Comparison of ENCODE assay signal across 8 cellular contexts in genomic region chr7:22858640-22859561, GRCh38. TPM values are rescaled to one million over a fixed set of nuclear protein-coding genes. Genes with fewer than 3 reads are reported as not detected.
DNase-seq lines count a peak whose midpoint lies in the region; ATAC-seq and TF ChIP-seq lines count a peak whose summit lies in the region.

No MANE protein-coding gene starts in this region.

- no peak for TF ChIP-seq CTCF in right lobe of liver (IDR thresholded peaks at IDR 0.05)

- peak; percentile 94 for DNase-seq in AG08395 (ENCODE audit: low spot score)
- no peak for DNase-seq in activated T-helper 2 cell treated with anti-CD3 and anti-CD28 coated beads, Interferon-gamma antibody, Interleukin-2, Interleukin-4, amounts not matched to agents 10 μg/mL and 5 μg/mL and 100 μg/mL, durations not matched to agents 14 hours and 24 hours and 36 hours (ENCODE audit: low spot score)
- DNase-seq in right lobe of liver, result no peak
- DNase-seq in hippocampal formation (lab: John Stamatoyannopoulos, UW), result no peak
- DNase-seq in NCI-H1694 treated with DMSO at 0.1 percent for 48 hours (lab: John Stamatoyannopoulos, UW), result no peak

- H3K9me3 ChIP-seq in right lobe of liver, result no peaks in the 10 kb centered on the region

- peak; percentile 35 for ATAC-seq in HG02870 (IDR thresholded peaks at IDR 0.05; ENCODE audit: unreplicated experiment)
- ATAC-seq in right lobe of liver, result no peak
- ATAC-seq in HG02973 (IDR thresholded peaks at IDR 0.05; ENCODE audit: unreplicated experiment), result no peak
- no peak for ATAC-seq in HG02840 (IDR thresholded peaks at IDR 0.05; ENCODE audit: low FRiP score, unreplicated experiment)

- WGBS in right lobe of liver (ENCODE audit: insufficient coverage, low coverage, low lambda C conversion rate, missing lambda C conversion rate), result 78% methylated on average over 10 of the region's 10 CpGs

- peaks cover 0 to 11% (median 0%) of the 10 kb centered on the region in 4 donors for H3K36me3 ChIP-seq in right lobe of liver

- no peaks in the 10 kb centered on the region for H3K27me3 ChIP-seq in right lobe of liver

- no peak overlapping the region for H3K4me3 ChIP-seq in right lobe of liver

- intact Hi-C loops in activated T-helper 2 cell treated with anti-CD3 and anti-CD28 coated beads, Interferon-gamma antibody, Interleukin-2, Interleukin-4, amounts not matched to agents 10 μg/mL and 5 μg/mL and 100 μg/mL, durations not matched to agents 14 hours and 24 hours and 36 hours (cut with micrococcal nuclease), result loop anchor here (1.0 to 10.0 kb wide), 2 partner anchors 27 to 326 kb away; partner anchors contain the start of gene NUP42
- intact Hi-C loops in right lobe of liver (cut with DNase I), result no loop called here

- H3K27me3 Mint-ChIP-seq in activated T-helper 2 cell treated with anti-CD3 and anti-CD28 coated beads, Interferon-gamma antibody, Interleukin-2, Interleukin-4, amounts not matched to agents 10 μg/mL and 5 μg/mL and 100 μg/mL, durations not matched to agents 14 hours and 24 hours and 36 hours (ENCODE audit: low read depth), result no peaks in the 10 kb centered on the region

- peak overlapping the region; percentile 16 for H3K4me3 Mint-ChIP-seq in activated T-helper 2 cell treated with anti-CD3 and anti-CD28 coated beads, Interferon-gamma antibody, Interleukin-2, Interleukin-4, amounts not matched to agents 10 μg/mL and 5 μg/mL and 100 μg/mL, durations not matched to agents 14 hours and 24 hours and 36 hours (ENCODE audit: low read depth)

- peak overlapping the region; percentile 78 for H3K27ac Mint-ChIP-seq in activated T-helper 2 cell treated with anti-CD3 and anti-CD28 coated beads, Interferon-gamma antibody, Interleukin-2, Interleukin-4, amounts not matched to agents 10 μg/mL and 5 μg/mL and 100 μg/mL, durations not matched to agents 14 hours and 24 hours and 36 hours

- peak overlapping the region in 2 of 3 donors; percentile 7 to 24 for H3K27ac ChIP-seq in right lobe of liver

- no peaks in the 10 kb centered on the region for H3K9me3 Mint-ChIP-seq in activated T-helper 2 cell treated with anti-CD3 and anti-CD28 coated beads, Interferon-gamma antibody, Interleukin-2, Interleukin-4, amounts not matched to agents 10 μg/mL and 5 μg/mL and 100 μg/mL, durations not matched to agents 14 hours and 24 hours and 36 hours

- no peak for TF ChIP-seq POLR2A in right lobe of liver (IDR thresholded peaks at IDR 0.05)

- H3K4me1 ChIP-seq in right lobe of liver, result peaks cover 0 to 10% (median 4%) of the 10 kb centered on the region in 4 donors

- peaks cover 84% of the 10 kb centered on the region for H3K36me3 Mint-ChIP-seq in activated T-helper 2 cell treated with anti-CD3 and anti-CD28 coated beads, Interferon-gamma antibody, Interleukin-2, Interleukin-4, amounts not matched to agents 10 μg/mL and 5 μg/mL and 100 μg/mL, durations not matched to agents 14 hours and 24 hours and 36 hours (ENCODE audit: low read depth)

- H3K4me1 Mint-ChIP-seq in activated T-helper 2 cell treated with anti-CD3 and anti-CD28 coated beads, Interferon-gamma antibody, Interleukin-2, Interleukin-4, amounts not matched to agents 10 μg/mL and 5 μg/mL and 100 μg/mL, durations not matched to agents 14 hours and 24 hours and 36 hours (ENCODE audit: low read depth), result peaks cover 35% of the 10 kb centered on the region

RNA-seq across cellular contexts. Expression of gene TOMM7, which starts 36.3 kb away (rescaled TPM):
- total RNA-seq in activated T-helper 2 cell treated with anti-CD3 and anti-CD28 coated beads, Interferon-gamma antibody, Interleukin-2, Interleukin-4, amounts not matched to agents 10 μg/mL and 5 μg/mL and 100 μg/mL, durations not matched to agents 14 hours and 24 hours and 36 hours, result 216 and 221 TPM in 2 replicates
- total RNA-seq in right lobe of liver, result 100 to 1,000 TPM in 3 of 6 experiments, 10 to 100 TPM in 3; 25.9 to 180 (median 102) TPM
